ENCODE assay signal across 3 cellular contexts in the genomic region with DNA sequence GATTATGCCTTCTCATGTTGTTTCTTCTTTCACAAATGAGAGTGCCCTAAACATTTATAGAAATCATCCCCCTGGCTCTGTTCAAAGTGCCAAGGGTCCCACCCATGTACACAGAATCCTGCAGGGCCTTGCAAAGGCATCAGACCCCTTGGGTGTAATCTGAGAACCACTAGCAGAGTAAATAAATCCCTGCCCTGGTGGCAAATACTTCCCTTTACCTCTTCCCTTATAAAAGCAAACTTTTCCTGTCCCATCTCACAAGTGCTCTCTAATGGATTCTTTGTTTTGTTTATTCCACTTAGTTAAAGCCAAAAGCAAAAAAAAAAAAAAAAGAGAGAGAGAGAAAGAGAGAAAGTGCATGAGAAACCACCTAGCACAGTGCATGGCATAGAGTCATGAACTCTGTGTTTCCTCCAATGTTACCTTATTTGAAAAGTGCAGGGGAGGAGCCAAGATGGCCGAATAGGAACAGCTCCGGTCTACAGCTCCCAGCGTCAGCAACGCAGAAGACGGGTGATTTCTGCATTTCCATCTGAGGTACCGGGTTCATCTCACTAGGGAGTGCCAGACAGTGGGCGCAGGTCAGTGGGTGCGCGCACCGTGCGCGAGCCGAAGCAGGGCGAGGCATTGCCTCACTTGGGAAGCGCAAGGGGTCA. TPM values are rescaled to one million over a fixed set of nuclear protein-coding genes. Genes with fewer than 3 reads are reported as not detected.
"Had no signal": no experiment of that assay in that cellular context is flagged by ENCODE, and none has a peak within 500 bp of the region (broad histone marks: within the 10 kb centered on the region; RNA-seq: fewer than 3 reads in every experiment).

No MANE protein-coding gene starts in this region.

RNA-seq across cellular contexts. Expression of gene OSR1, which starts 52.9 kb away (rescaled TPM):
- total RNA-seq: activated CD4-positive, alpha-beta memory T cell treated with anti-CD3 and anti-CD28 coated beads for 36 hours; activated naive CD4-positive, alpha-beta T cell treated with anti-CD3 and anti-CD28 coated beads, Interleukin-2, amount 50 U/mL, for 72 hours; activated T-cell treated with anti-CD3 and anti-CD28 coated beads, Interleukin-2, amount 50 U/mL, for 4 hours had no signal
